In genomic region chr6:95519228-95520037, GRCh38 we compare ENCODE assay signal across 2 cellular contexts.
TF ChIP-seq lines count a peak whose summit lies in the region.

No MANE protein-coding gene starts in this region.

TF ChIP-seq in GM12878, 131 proteins besides CTCF, POLR2A, EP300 and RAD21:
- TF ChIP-seq, protein P1, sequence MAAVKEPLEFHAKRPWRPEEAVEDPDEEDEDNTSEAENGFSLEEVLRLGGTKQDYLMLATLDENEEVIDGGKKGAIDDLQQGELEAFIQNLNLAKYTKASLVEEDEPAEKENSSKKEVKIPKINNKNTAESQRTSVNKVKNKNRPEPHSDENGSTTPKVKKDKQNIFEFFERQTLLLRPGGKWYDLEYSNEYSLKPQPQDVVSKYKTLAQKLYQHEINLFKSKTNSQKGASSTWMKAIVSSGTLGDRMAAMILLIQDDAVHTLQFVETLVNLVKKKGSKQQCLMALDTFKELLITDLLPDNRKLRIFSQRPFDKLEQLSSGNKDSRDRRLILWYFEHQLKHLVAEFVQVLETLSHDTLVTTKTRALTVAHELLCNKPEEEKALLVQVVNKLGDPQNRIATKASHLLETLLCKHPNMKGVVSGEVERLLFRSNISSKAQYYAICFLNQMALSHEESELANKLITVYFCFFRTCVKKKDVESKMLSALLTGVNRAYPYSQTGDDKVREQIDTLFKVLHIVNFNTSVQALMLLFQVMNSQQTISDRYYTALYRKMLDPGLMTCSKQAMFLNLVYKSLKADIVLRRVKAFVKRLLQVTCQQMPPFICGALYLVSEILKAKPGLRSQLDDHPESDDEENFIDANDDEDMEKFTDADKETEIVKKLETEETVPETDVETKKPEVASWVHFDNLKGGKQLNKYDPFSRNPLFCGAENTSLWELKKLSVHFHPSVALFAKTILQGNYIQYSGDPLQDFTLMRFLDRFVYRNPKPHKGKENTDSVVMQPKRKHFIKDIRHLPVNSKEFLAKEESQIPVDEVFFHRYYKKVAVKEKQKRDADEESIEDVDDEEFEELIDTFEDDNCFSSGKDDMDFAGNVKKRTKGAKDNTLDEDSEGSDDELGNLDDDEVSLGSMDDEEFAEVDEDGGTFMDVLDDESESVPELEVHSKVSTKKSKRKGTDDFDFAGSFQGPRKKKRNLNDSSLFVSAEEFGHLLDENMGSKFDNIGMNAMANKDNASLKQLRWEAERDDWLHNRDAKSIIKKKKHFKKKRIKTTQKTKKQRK (IDR thresholded peaks at IDR 0.05; ENCODE audit: low read depth, low read length), result no peak
- TF ChIP-seq JUND (IDR thresholded peaks at IDR 0.05; ENCODE audit: low read depth, low read length) (no peak), MXI1 (IDR thresholded peaks at IDR 0.05; ENCODE audit: low read depth, low read length) (no peak), MYB (IDR thresholded peaks at IDR 0.05; ENCODE audit: borderline replicate concordance, low read depth, low read length) (no peak), TARDBP (IDR thresholded peaks at IDR 0.05; ENCODE audit: borderline replicate concordance) (no peak), EGR1 (IDR thresholded peaks at IDR 0.05; ENCODE audit: borderline replicate concordance in 1 of 2, low read depth in 2 of 2, low read length in 2 of 2) (no peak), REST (IDR thresholded peaks at IDR 0.05; ENCODE audit: low read depth, low read length) (no peak), CBFB (IDR thresholded peaks at IDR 0.05; ENCODE audit: low read depth) (no peak), IKZF2 (IDR thresholded peaks at IDR 0.05) (no peak), YY1 (IDR thresholded peaks at IDR 0.05; ENCODE audit: low read depth, low read length) (no peak), SMC3 (IDR thresholded peaks at IDR 0.05; ENCODE audit: borderline replicate concordance, low read length) (no peak)
- TF ChIP-seq, protein P2, sequence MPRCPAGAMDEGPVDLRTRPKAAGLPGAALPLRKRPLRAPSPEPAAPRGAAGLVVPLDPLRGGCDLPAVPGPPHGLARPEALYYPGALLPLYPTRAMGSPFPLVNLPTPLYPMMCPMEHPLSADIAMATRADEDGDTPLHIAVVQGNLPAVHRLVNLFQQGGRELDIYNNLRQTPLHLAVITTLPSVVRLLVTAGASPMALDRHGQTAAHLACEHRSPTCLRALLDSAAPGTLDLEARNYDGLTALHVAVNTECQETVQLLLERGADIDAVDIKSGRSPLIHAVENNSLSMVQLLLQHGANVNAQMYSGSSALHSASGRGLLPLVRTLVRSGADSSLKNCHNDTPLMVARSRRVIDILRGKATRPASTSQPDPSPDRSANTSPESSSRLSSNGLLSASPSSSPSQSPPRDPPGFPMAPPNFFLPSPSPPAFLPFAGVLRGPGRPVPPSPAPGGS (IDR thresholded peaks at IDR 0.05; ENCODE audit: borderline replicate concordance, insufficient read depth, low read depth, low read length, poor library complexity, severe bottlenecking), result no peak
- TF ChIP-seq, protein P3, sequence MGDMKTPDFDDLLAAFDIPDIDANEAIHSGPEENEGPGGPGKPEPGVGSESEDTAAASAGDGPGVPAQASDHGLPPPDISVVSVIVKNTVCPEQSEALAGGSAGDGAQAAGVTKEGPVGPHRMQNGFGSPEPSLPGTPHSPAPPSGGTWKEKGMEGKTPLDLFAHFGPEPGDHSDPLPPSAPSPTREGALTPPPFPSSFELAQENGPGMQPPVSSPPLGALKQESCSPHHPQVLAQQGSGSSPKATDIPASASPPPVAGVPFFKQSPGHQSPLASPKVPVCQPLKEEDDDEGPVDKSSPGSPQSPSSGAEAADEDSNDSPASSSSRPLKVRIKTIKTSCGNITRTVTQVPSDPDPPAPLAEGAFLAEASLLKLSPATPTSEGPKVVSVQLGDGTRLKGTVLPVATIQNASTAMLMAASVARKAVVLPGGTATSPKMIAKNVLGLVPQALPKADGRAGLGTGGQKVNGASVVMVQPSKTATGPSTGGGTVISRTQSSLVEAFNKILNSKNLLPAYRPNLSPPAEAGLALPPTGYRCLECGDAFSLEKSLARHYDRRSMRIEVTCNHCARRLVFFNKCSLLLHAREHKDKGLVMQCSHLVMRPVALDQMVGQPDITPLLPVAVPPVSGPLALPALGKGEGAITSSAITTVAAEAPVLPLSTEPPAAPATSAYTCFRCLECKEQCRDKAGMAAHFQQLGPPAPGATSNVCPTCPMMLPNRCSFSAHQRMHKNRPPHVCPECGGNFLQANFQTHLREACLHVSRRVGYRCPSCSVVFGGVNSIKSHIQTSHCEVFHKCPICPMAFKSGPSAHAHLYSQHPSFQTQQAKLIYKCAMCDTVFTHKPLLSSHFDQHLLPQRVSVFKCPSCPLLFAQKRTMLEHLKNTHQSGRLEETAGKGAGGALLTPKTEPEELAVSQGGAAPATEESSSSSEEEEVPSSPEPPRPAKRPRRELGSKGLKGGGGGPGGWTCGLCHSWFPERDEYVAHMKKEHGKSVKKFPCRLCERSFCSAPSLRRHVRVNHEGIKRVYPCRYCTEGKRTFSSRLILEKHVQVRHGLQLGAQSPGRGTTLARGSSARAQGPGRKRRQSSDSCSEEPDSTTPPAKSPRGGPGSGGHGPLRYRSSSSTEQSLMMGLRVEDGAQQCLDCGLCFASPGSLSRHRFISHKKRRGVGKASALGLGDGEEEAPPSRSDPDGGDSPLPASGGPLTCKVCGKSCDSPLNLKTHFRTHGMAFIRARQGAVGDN (IDR thresholded peaks at IDR 0.05), result no peak
TF ChIP-seq in GM12878: peak in this region for 0.

TF ChIP-seq in WTC11, 78 proteins besides CTCF, POLR2A, EP300 and RAD21:
- TF ChIP-seq SOX15 (CRISPR knock-in tag; IDR thresholded peaks at IDR 0.05), result no peak
- no peak for TF ChIP-seq TP53 (CRISPR knock-in tag; IDR thresholded peaks at IDR 0.05)
- TF ChIP-seq ATF3 (CRISPR knock-in tag; conservative IDR thresholded peaks at IDR 0.05), result no peak
- no peak for TF ChIP-seq ATF1 (CRISPR knock-in tag; IDR thresholded peaks at IDR 0.05)
- TF ChIP-seq SMAD3 (CRISPR knock-in tag; IDR thresholded peaks at IDR 0.05; ENCODE audit: borderline replicate concordance), result no peak
- TF ChIP-seq FOXK1 (CRISPR knock-in tag; IDR thresholded peaks at IDR 0.05), result no peak
- no peak for TF ChIP-seq ZNF138 (CRISPR knock-in tag; conservative IDR thresholded peaks at IDR 0.05)
- no peak for TF ChIP-seq ARID4B (CRISPR knock-in tag; IDR thresholded peaks at IDR 0.05; ENCODE audit: borderline replicate concordance)
- TF ChIP-seq, protein P4, sequence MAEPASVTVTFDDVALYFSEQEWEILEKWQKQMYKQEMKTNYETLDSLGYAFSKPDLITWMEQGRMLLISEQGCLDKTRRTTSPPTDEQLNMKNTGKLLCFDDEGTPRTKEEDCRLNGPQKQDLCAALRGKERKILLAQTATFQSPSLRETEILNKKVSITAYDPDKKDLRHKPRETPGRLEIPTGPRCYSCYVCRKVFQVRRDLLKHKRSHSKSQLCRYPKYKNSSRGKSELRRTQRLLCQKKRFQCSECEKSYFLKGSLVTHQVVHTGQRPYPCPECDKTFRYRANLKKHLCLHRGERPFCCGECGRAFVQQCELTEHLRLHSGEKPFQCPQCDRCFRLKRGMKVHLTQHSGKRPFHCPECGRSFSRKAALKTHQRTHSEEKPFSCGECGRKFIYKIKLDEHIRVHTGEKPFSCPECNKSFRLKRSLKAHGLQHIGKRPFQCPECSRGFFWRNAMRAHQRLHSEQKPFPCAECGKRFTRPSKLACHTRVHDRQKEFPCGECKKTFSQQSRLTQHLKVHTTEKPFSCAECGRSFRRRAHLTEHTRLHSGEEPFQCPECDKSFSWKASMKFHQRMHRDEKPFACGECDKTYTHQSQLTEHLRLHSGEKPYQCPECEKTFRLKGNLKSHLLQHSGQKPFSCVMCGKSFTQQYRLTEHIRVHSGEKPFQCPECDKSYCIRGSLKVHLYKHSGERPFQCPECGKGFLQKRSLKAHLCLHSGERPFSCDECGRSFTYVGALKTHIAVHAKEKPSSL (CRISPR knock-in tag; conservative IDR thresholded peaks at IDR 0.05), result no peak
- TF ChIP-seq, protein P5, sequence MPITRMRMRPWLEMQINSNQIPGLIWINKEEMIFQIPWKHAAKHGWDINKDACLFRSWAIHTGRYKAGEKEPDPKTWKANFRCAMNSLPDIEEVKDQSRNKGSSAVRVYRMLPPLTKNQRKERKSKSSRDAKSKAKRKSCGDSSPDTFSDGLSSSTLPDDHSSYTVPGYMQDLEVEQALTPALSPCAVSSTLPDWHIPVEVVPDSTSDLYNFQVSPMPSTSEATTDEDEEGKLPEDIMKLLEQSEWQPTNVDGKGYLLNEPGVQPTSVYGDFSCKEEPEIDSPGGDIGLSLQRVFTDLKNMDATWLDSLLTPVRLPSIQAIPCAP (CRISPR knock-in tag; IDR thresholded peaks at IDR 0.05), result no peak
- TF ChIP-seq TCF7 (CRISPR knock-in tag; IDR thresholded peaks at IDR 0.05; ENCODE audit: low read depth), result no peak
- no peak for TF ChIP-seq E2F5 (CRISPR knock-in tag; IDR thresholded peaks at IDR 0.05)
- TF ChIP-seq NR3C1 (CRISPR knock-in tag; conservative IDR thresholded peaks at IDR 0.05; ENCODE audit: low read depth), result no peak
- no peak for TF ChIP-seq HMGA2 (CRISPR knock-in tag; IDR thresholded peaks at IDR 0.05)
- TF ChIP-seq PRDM15 (CRISPR knock-in tag; IDR thresholded peaks at IDR 0.05), result no peak
